In genomic region chr10:92290076-92290836, GRCh38 we compare ENCODE assay signal across 8 cellular contexts. TPM values are rescaled to one million over a fixed set of nuclear protein-coding genes. Genes with fewer than 3 reads are reported as not detected.
DNase-seq lines count a peak whose midpoint lies in the region; ATAC-seq lines count a peak whose summit lies in the region.

No MANE protein-coding gene starts in this region.

- DNase-seq in ELR (ENCODE audit: low read depth) (peak; percentile 59), Kasumi-1 (lab: John Stamatoyannopoulos, UW) (peak; percentile 63), T follicular helper cell (ENCODE audit: low read depth) (peak; percentile 6), cerebellum (ENCODE audit: low spot score) (peak; percentile 51), kidney glomerular epithelial cell (lab: John Stamatoyannopoulos, UW) (peak; percentile 38), NOMO-1 (lab: John Stamatoyannopoulos, UW; ENCODE audit: unreplicated experiment in 2 of 2) (no peak)
- peak; percentile 4 to 7 for DNase-seq in stimulated activated CD4-positive, alpha-beta T cell treated with anti-CD3 and anti-CD28 coated beads, Interleukin-1b, Interleukin-23, amount 100 ng/mL, for 4 hours (ENCODE audit: low read depth in 2 of 2)

- ATAC-seq in GM21723 (IDR thresholded peaks at IDR 0.05; ENCODE audit: unreplicated experiment) = peak; percentile 24

RNA-seq across cellular contexts. Expression of gene CPEB3, which starts 0.6 kb away (rescaled TPM):
- 23.4 TPM for total RNA-seq in cerebellum

RNA-seq across cellular contexts. Expression of gene MARCHF5, which starts 0.7 kb away (rescaled TPM):
- 27.2 TPM for total RNA-seq in cerebellum

Comparison
In these comparisons a context has a peak if more than half of its experiments do, and no peak if none do; other contexts are left out.
1. DNase-seq: peak in ELR (single experiment), Kasumi-1 (2 of 2), T follicular helper cell (single experiment), cerebellum (single experiment), kidney glomerular epithelial cell (single experiment) and stimulated activated CD4-positive, alpha-beta T cell treated with anti-CD3 and anti-CD28 coated beads, Interleukin-1b, Interleukin-23, amount 100 ng/mL, for 4 hours (2 of 2); none in NOMO-1 (0 of 2).